15 cellular contexts compared by ENCODE assay signal in the genomic region with DNA sequence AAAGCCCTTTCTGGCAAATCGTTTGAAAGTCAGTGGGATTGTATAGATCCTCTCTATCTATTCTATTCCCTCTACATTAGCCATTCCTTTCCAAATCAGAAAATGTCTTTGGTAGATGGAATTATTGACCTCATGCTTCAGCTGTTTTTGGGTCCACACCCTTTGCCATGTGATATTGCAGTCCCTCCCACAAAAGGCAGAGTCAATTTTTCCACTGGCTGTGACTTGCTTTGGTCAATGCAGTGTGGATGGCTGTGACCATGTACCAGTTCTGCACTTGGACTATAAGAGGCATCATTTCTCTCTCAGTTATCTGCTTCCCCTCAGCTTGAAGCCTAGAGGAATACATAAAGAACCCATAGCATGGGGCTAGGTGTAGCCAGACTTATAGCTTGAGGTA.
"Had no signal": no experiment of that assay in that cellular context is flagged by ENCODE, and none has a peak within 500 bp of the region (broad histone marks: within the 10 kb centered on the region; RNA-seq: fewer than 3 reads in every experiment).

No MANE protein-coding gene starts in this region.

- H3K27me3 ChIP-seq: brain microvascular endothelial cell, neutrophil, tibial artery had no signal

- DNase-seq: activated CD4-positive, alpha-beta T cell treated with anti-CD3 and anti-CD28 coated beads, Interleukin-2, amount 50 U/mL, for 1 hour; activated CD4-positive, CD25-positive, alpha-beta regulatory T cell; activated naive CD4-positive, alpha-beta T cell treated with anti-CD3 and anti-CD28 coated beads, Interleukin-2, amount 50 U/mL, for 16 hours; amniotic stem cell; brain microvascular endothelial cell; cerebellar nuclear complex; endodermal cell; foreskin melanocyte; kidney; naive thymus-derived CD4-positive, alpha-beta T cell; retina; T-helper 2 cell; tibial artery had no signal

- H3K4me3 ChIP-seq: smooth muscle cell, tibial artery had no signal

- ATAC-seq: naive thymus-derived CD4-positive, alpha-beta T cell had no signal

- H3K9me3 ChIP-seq: neutrophil, tibial artery had no signal

- H3K36me3 ChIP-seq: brain microvascular endothelial cell, neutrophil, tibial artery had no signal

- H3K4me2 ChIP-seq: smooth muscle cell had no signal

- H3K27ac ChIP-seq: brain microvascular endothelial cell, neutrophil, tibial artery had no signal

- H3K4me1 ChIP-seq: tibial artery had no signal
